In genomic region chr1:15465674-15466073, GRCh38 we compare ENCODE assay signal across 33 cellular contexts. TPM values are rescaled to one million over a fixed set of nuclear protein-coding genes. Genes with fewer than 3 reads are reported as not detected.
"Had no signal": no experiment of that assay in that cellular context is flagged by ENCODE, and none has a peak within 500 bp of the region (broad histone marks: within the 10 kb centered on the region; RNA-seq: fewer than 3 reads in every experiment).

No MANE protein-coding gene starts in this region.

- H3K27ac Mint-ChIP-seq: activated CD4-positive, alpha-beta T cell treated with anti-CD3 and anti-CD28 coated beads, Interleukin-2, amount 10 ng/mL, durations not matched to agents 7 days and 5 days; activated CD8-positive, alpha-beta memory T cell treated with anti-CD3 and anti-CD28 coated beads, Interleukin-2, amount 10 ng/mL, durations not matched to agents 7 days and 5 days; activated CD8-positive, alpha-beta T cell treated with anti-CD3 and anti-CD28 coated beads for 36 hours; activated naive CD8-positive, alpha-beta T cell treated with anti-CD3 and anti-CD28 coated beads, Interleukin-2, amount 50 U/mL, for 24 hours; brain; stimulated activated naive B cell treated with anti-CD40 and anti-IgM and Interleukin-4, amounts not matched to agents 10 μg/mL and 1 μg/mL and 100 μg/mL, for 72 hours had no signal

- DNase-seq: activated CD4-positive, alpha-beta T cell treated with anti-CD3 and anti-CD28 coated beads, Interleukin-2, amount 10 ng/mL, durations not matched to agents 7 days and 5 days; activated CD4-positive, CD25-positive, alpha-beta regulatory T cell treated with anti-CD3 and anti-CD28 coated beads, Interleukin-2, amount 50 U/mL, for 72 hours; activated CD8-positive, alpha-beta memory T cell treated with anti-CD3 and anti-CD28 coated beads, Interleukin-2, amount 10 ng/mL, durations not matched to agents 7 days and 5 days; activated CD8-positive, alpha-beta T cell treated with anti-CD3 and anti-CD28 coated beads for 36 hours; activated effector memory CD4-positive, alpha-beta T cell treated with anti-CD3 and anti-CD28 coated beads, Interleukin-2, amount 50 U/mL, for 16 hours; activated naive CD4-positive, alpha-beta T cell treated with anti-CD3 and anti-CD28 coated beads, Interleukin-2, amount 50 U/mL, for 16 hours; activated naive CD8-positive, alpha-beta T cell treated with anti-CD3 and anti-CD28 coated beads, Interleukin-2, amount 50 U/mL, for 24 hours; activated T-cell treated with anti-CD3 and anti-CD28 coated beads for 4 hours; anterior cingulate cortex; islet precursor cell; left cardiac atrium; mesenchymal stem cell; mucosa of descending colon; occipital lobe; posterior cingulate gyrus; sigmoid colon; stimulated activated CD4-positive, alpha-beta T cell treated with anti-CD3 and anti-CD28 coated beads, Interleukin-2, amount 100 ng/mL, for 48 hours; stimulated activated CD8-positive, alpha-beta memory T cell treated with anti-CD3 and anti-CD28 coated beads, Interleukin-4, amount 100 ng/mL, for 48 hours; stimulated activated naive B cell treated with anti-CD40 and anti-IgM and Interleukin-4, amounts not matched to agents 10 μg/mL and 1 μg/mL and 100 μg/mL, for 72 hours; testis; trophoblast cell; WERI-Rb-1 had no signal

- ATAC-seq: activated CD8-positive, alpha-beta memory T cell treated with anti-CD3 and anti-CD28 coated beads, Interleukin-2, amount 10 ng/mL, durations not matched to agents 7 days and 5 days; activated CD8-positive, alpha-beta T cell treated with anti-CD3 and anti-CD28 coated beads for 36 hours; activated naive CD8-positive, alpha-beta T cell treated with anti-CD3 and anti-CD28 coated beads, Interleukin-2, amount 50 U/mL, for 24 hours; heart left ventricle; left cardiac atrium; mucosa of descending colon; stimulated activated naive B cell treated with anti-CD40 and anti-IgM and Interleukin-4, amounts not matched to agents 10 μg/mL and 1 μg/mL and 100 μg/mL, for 72 hours had no signal

- H3K4me1 ChIP-seq: vagina had no signal

- H3K4me1 Mint-ChIP-seq: activated CD4-positive, alpha-beta T cell treated with anti-CD3 and anti-CD28 coated beads, Interleukin-2, amount 10 ng/mL, durations not matched to agents 7 days and 5 days; activated CD8-positive, alpha-beta memory T cell treated with anti-CD3 and anti-CD28 coated beads, Interleukin-2, amount 10 ng/mL, durations not matched to agents 7 days and 5 days; activated naive CD8-positive, alpha-beta T cell treated with anti-CD3 and anti-CD28 coated beads, Interleukin-2, amount 50 U/mL, for 24 hours; stimulated activated naive B cell treated with anti-CD40 and anti-IgM and Interleukin-4, amounts not matched to agents 10 μg/mL and 1 μg/mL and 100 μg/mL, for 72 hours had no signal

- H3K27ac ChIP-seq: heart left ventricle, sigmoid colon, testis, vagina, WERI-Rb-1 had no signal

- H3K4me2 ChIP-seq: smooth muscle cell had no signal

- H3K27me3 Mint-ChIP-seq: activated CD4-positive, alpha-beta T cell treated with anti-CD3 and anti-CD28 coated beads, Interleukin-2, amount 10 ng/mL, durations not matched to agents 7 days and 5 days; activated naive CD8-positive, alpha-beta T cell treated with anti-CD3 and anti-CD28 coated beads, Interleukin-2, amount 50 U/mL, for 24 hours had no signal

- H3K9me3 Mint-ChIP-seq: activated CD4-positive, alpha-beta T cell treated with anti-CD3 and anti-CD28 coated beads, Interleukin-2, amount 10 ng/mL, durations not matched to agents 7 days and 5 days; activated CD8-positive, alpha-beta T cell treated with anti-CD3 and anti-CD28 coated beads for 36 hours; activated naive CD8-positive, alpha-beta T cell treated with anti-CD3 and anti-CD28 coated beads, Interleukin-2, amount 50 U/mL, for 24 hours; stimulated activated naive B cell treated with anti-CD40 and anti-IgM and Interleukin-4, amounts not matched to agents 10 μg/mL and 1 μg/mL and 100 μg/mL, for 72 hours had no signal

- H3K4me3 ChIP-seq: heart left ventricle, mucosa of descending colon, sigmoid colon, smooth muscle cell, testis, vagina had no signal

- H3K36me3 ChIP-seq: heart left ventricle, sigmoid colon, vagina, WERI-Rb-1 had no signal

- H3K27me3 ChIP-seq: heart left ventricle, sigmoid colon, testis, vagina had no signal

- H3K36me3 Mint-ChIP-seq: activated CD8-positive, alpha-beta memory T cell treated with anti-CD3 and anti-CD28 coated beads, Interleukin-2, amount 10 ng/mL, durations not matched to agents 7 days and 5 days; stimulated activated naive B cell treated with anti-CD40 and anti-IgM and Interleukin-4, amounts not matched to agents 10 μg/mL and 1 μg/mL and 100 μg/mL, for 72 hours had no signal

- H3K9me3 ChIP-seq: heart left ventricle, mucosa of descending colon, sigmoid colon, testis, vagina had no signal

- H3K4me3 Mint-ChIP-seq: activated CD4-positive, alpha-beta T cell treated with anti-CD3 and anti-CD28 coated beads, Interleukin-2, amount 10 ng/mL, durations not matched to agents 7 days and 5 days; activated CD8-positive, alpha-beta memory T cell treated with anti-CD3 and anti-CD28 coated beads, Interleukin-2, amount 10 ng/mL, durations not matched to agents 7 days and 5 days; activated CD8-positive, alpha-beta T cell treated with anti-CD3 and anti-CD28 coated beads for 36 hours; activated naive CD8-positive, alpha-beta T cell treated with anti-CD3 and anti-CD28 coated beads, Interleukin-2, amount 50 U/mL, for 24 hours; brain; stimulated activated naive B cell treated with anti-CD40 and anti-IgM and Interleukin-4, amounts not matched to agents 10 μg/mL and 1 μg/mL and 100 μg/mL, for 72 hours had no signal

RNA-seq across cellular contexts. Expression of gene CELA2A, which starts 9.1 kb away (rescaled TPM):
- total RNA-seq: activated CD4-positive, alpha-beta T cell treated with anti-CD3 and anti-CD28 coated beads, Interleukin-2, amount 10 ng/mL, durations not matched to agents 7 days and 5 days; activated CD8-positive, alpha-beta memory T cell treated with anti-CD3 and anti-CD28 coated beads, Interleukin-2, amount 10 ng/mL, durations not matched to agents 7 days and 5 days; activated CD8-positive, alpha-beta T cell treated with anti-CD3 and anti-CD28 coated beads for 36 hours; cardiac septum; chondrocyte; epithelial cell of proximal tubule; fibroblast of villous mesenchyme; left cardiac atrium; lower leg skin; mucosa of descending colon; occipital lobe; renal cortical epithelial cell; sigmoid colon; vagina had no signal
- polyA plus RNA-seq: heart left ventricle, neural cell, sigmoid colon, smooth muscle cell had no signal

RNA-seq across cellular contexts. Expression of gene CELA2B, which starts 10.2 kb away (rescaled TPM):
- total RNA-seq: activated CD4-positive, alpha-beta T cell treated with anti-CD3 and anti-CD28 coated beads, Interleukin-2, amount 10 ng/mL, durations not matched to agents 7 days and 5 days; activated CD8-positive, alpha-beta memory T cell treated with anti-CD3 and anti-CD28 coated beads, Interleukin-2, amount 10 ng/mL, durations not matched to agents 7 days and 5 days; activated CD8-positive, alpha-beta T cell treated with anti-CD3 and anti-CD28 coated beads for 36 hours; cardiac septum; chondrocyte; epithelial cell of proximal tubule; fibroblast of villous mesenchyme; heart left ventricle; left cardiac atrium; mucosa of descending colon; occipital lobe; renal cortical epithelial cell; sigmoid colon; smooth muscle cell; vagina had no signal
- polyA plus RNA-seq: heart left ventricle, neural cell, sigmoid colon, smooth muscle cell had no signal

RNA-seq across cellular contexts. Expression of gene CTRC, which starts 27.4 kb away (rescaled TPM):
- total RNA-seq: activated CD8-positive, alpha-beta T cell treated with anti-CD3 and anti-CD28 coated beads for 36 hours; cardiac septum; chondrocyte; epithelial cell of proximal tubule; fibroblast of villous mesenchyme; left cardiac atrium; lower leg skin; mucosa of descending colon; occipital lobe; renal cortical epithelial cell; sigmoid colon; smooth muscle cell; vagina had no signal
- polyA plus RNA-seq: heart left ventricle, neural cell had no signal
